Comparison of ENCODE assay signal across 20 cellular contexts in the genomic region with DNA sequence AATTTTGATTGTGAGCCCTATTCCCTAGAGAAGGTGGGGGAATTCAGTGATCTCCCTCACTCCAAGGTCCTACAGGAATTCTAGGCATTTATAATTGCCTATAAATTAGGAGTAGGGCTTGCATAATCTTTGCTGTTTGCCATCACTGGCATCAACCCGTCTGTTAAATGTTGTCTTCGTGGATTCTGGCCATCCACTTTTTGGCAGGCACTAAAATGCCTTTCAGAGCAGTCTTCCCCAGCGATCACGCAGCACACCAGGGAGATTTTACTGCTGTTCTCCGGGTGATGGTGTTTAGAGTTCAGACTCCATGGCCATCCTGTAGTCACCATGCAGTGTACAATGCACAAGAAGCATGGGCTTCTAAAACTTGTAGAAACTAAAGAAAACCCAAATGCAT.
"Had no signal": no experiment of that assay in that cellular context is flagged by ENCODE, and none has a peak within 500 bp of the region (broad histone marks: within the 10 kb centered on the region; RNA-seq: fewer than 3 reads in every experiment).

No MANE protein-coding gene starts in this region.

- H3K4me1 ChIP-seq: left lung, parathyroid adenoma, upper lobe of left lung had no signal

- H3K27me3 ChIP-seq: cardiac muscle cell, left lung, upper lobe of left lung had no signal

- ATAC-seq: left lung; natural killer cell treated with Interleukin-12 subunit alpha and Interleukin-12 subunit beta and Interleukin-15 and Interleukin-18, amount 100 ng/mL, for 72 hours; stimulated activated naive B cell treated with anti-CD40 and anti-IgM and Interleukin-4, amounts not matched to agents 10 μg/mL and 1 μg/mL and 100 μg/mL, for 72 hours had no signal

- H3K4me3 ChIP-seq: cardiac muscle cell, left lung, thoracic aorta, upper lobe of left lung had no signal

- H3K27ac ChIP-seq: cardiac muscle cell, left lung, parathyroid adenoma, thoracic aorta, upper lobe of left lung had no signal

- H3K9me3 ChIP-seq: left lung, thoracic aorta, upper lobe of left lung had no signal

- DNase-seq: activated CD4-positive, alpha-beta T cell treated with anti-CD3 and anti-CD28 coated beads for 4 hours; activated CD4-positive, alpha-beta T cell treated with anti-CD3 and anti-CD28 coated beads, Interleukin-2, amount 50 U/mL, for 48 hours; activated CD4-positive, CD25-positive, alpha-beta regulatory T cell; activated effector memory CD4-positive, alpha-beta T cell treated with Interleukin-2 at 50 U/mL for 16 hours; activated naive CD4-positive, alpha-beta T cell treated with anti-CD3 and anti-CD28 coated beads, Interleukin-2, amount 10 ng/mL, durations not matched to agents 7 days and 5 days; activated T-cell treated with anti-CD3 and anti-CD28 coated beads, Interleukin-2, amount 50 U/mL, for 48 hours; effector CD4-positive, alpha-beta T cell; erythroblast; foreskin melanocyte; kidney glomerular epithelial cell; left lung; stimulated activated CD4-positive, alpha-beta T cell treated with anti-CD3 and anti-CD28 coated beads, Interleukin-2, amount 100 ng/mL, for 48 hours; stimulated activated CD8-positive, alpha-beta memory T cell treated with anti-CD3 and anti-CD28 coated beads, Interleukin-4, amount 100 ng/mL, for 48 hours; stimulated activated naive B cell treated with anti-CD40 and anti-IgM and Interleukin-4, amounts not matched to agents 10 μg/mL and 1 μg/mL and 100 μg/mL, for 72 hours; T1000; upper lobe of left lung had no signal

- H3K36me3 ChIP-seq: cardiac muscle cell, left lung, thoracic aorta, upper lobe of left lung had no signal
